ENCODE assay signal across 8 cellular contexts in genomic region chr7:64665980-64666674, GRCh38. TPM values are rescaled to one million over a fixed set of nuclear protein-coding genes. Genes with fewer than 3 reads are reported as not detected.
DNase-seq lines count a peak whose midpoint lies in the region; ATAC-seq and TF ChIP-seq lines count a peak whose summit lies in the region.

ZNF107 (plus strand) TSS chr7:64666133; CDS start chr7:64666283, 150 bp downstream.

- peak within 1 kb of the TSS; percentile 96 for H3K27ac Mint-ChIP-seq in activated T-cell treated with anti-CD3 and anti-CD28 coated beads, Interleukin-2, amount 50 U/mL, for 24 hours

- H3K9ac ChIP-seq in muscle layer of colon (ENCODE audit: low read length), result peak within 1 kb of the TSS; percentile 44

- peaks cover 62% of the 10 kb centered on the region for H3K36me3 Mint-ChIP-seq in activated T-cell treated with anti-CD3 and anti-CD28 coated beads, Interleukin-2, amount 50 U/mL, for 24 hours (ENCODE audit: low read depth)

- peaks cover 7% of the 10 kb centered on the region for H3K4me1 ChIP-seq in muscle layer of colon (ENCODE audit: insufficient read depth, low read length)

- H3K4me3 Mint-ChIP-seq in activated T-cell treated with anti-CD3 and anti-CD28 coated beads, Interleukin-2, amount 50 U/mL, for 24 hours, result peak within 1 kb of the TSS; percentile 97

- in situ Hi-C loops in KBM-7 (cut with MboI; ENCODE audit: low pct_unique_long_range_greater_than_20kb, low sequenced_read_pairs), result no loop called here

- DNase-seq in DMS153 treated with DMSO at 0.1 percent for 48 hours (lab: John Stamatoyannopoulos, UW; ENCODE audit: unreplicated experiment) (peak; percentile 85), KBM-7 (peak; percentile 94)
- peak; percentile 86 for DNase-seq in activated T-cell treated with anti-CD3 and anti-CD28 coated beads, Interleukin-2, amount 50 U/mL, for 24 hours
- peak; percentile 67 for DNase-seq in stimulated activated CD8-positive, alpha-beta memory T cell treated with anti-CD3 and anti-CD28 coated beads, Interleukin-7, amount 100 ng/mL, for 24 hours (ENCODE audit: low read depth)

- no peaks in the 10 kb centered on the region for H3K9me3 ChIP-seq in muscle layer of colon (ENCODE audit: low read length)

- ATAC-seq in GM21717 (IDR thresholded peaks at IDR 0.05; ENCODE audit: unreplicated experiment) (peak; percentile 99), esophagus mucosa (peak; percentile 100)

- peaks cover 50% of the 10 kb centered on the region for H3K4me1 Mint-ChIP-seq in activated T-cell treated with anti-CD3 and anti-CD28 coated beads, Interleukin-2, amount 50 U/mL, for 24 hours (ENCODE audit: low read depth)

- H3K9me3 Mint-ChIP-seq in activated T-cell treated with anti-CD3 and anti-CD28 coated beads, Interleukin-2, amount 50 U/mL, for 24 hours, result peaks cover 16% of the 10 kb centered on the region

- no peaks in the 10 kb centered on the region for H3K27me3 Mint-ChIP-seq in activated T-cell treated with anti-CD3 and anti-CD28 coated beads, Interleukin-2, amount 50 U/mL, for 24 hours

- peak within 1 kb of the TSS; percentile 67 to 71 for H3K4me3 ChIP-seq in muscle layer of colon (ENCODE audit: low read depth in 1 of 2, low read length in 2 of 2)

- no peaks in the 10 kb centered on the region for H3K27me3 ChIP-seq in muscle layer of colon (ENCODE audit: control insufficient read depth in 1 of 2, insufficient read depth in 2 of 2, low read length in 2 of 2)

- H3K36me3 ChIP-seq in muscle layer of colon (ENCODE audit: insufficient read depth, low read length), result no peaks in the 10 kb centered on the region

- peak within 1 kb of the TSS; percentile 57 for H3K27ac ChIP-seq in muscle layer of colon (ENCODE audit: low read depth, low read length)

TF ChIP-seq in PFSK-1, 5 proteins besides CTCF, POLR2A, EP300 and RAD21:
- TF ChIP-seq POLR2AphosphoS5 (IDR thresholded peaks at IDR 0.05; ENCODE audit: low read depth, low read length) (peak; percentile 85), TAF1 (IDR thresholded peaks at IDR 0.05; ENCODE audit: borderline replicate concordance, insufficient read depth, low read length) (0 out of 2 replicates have a peak, but pooled peaks have one; percentile 60), FOXP2 (optimal IDR thresholded peaks at IDR 0.05; ENCODE audit: borderline replicate concordance, extremely low read depth, extremely low read length, insufficient read depth) (no peak), SIN3A (IDR thresholded peaks at IDR 0.05; ENCODE audit: borderline replicate concordance, insufficient read depth, low read length) (0 out of 2 replicates have a peak, but pooled peaks have one; percentile 62)

RNA-seq across cellular contexts. Expression of gene ZNF107, which starts in this region (rescaled TPM):
- polyA plus RNA-seq in PFSK-1 (2012; ENCODE audit: insufficient read length, low read depth), result 0.84 TPM
- total RNA-seq in esophagus mucosa, result 2.3 TPM

Comparison
In these comparisons a context has a peak if more than half of its experiments do, and no peak if none do; other contexts are left out.
1. Peak in every context shown above with its lines: DNase-seq, ATAC-seq, H3K4me3 ChIP-seq and H3K27ac ChIP-seq.